Comparison of ENCODE assay signal across 1 cellular context in genomic region chr21:39029086-39029772, GRCh38.
TF ChIP-seq lines count a peak whose summit lies in the region.

No MANE protein-coding gene starts in this region.

TF ChIP-seq in GM23338, 12 proteins besides CTCF, POLR2A, EP300 and RAD21 (continued from another document):
- TF ChIP-seq, protein P1, sequence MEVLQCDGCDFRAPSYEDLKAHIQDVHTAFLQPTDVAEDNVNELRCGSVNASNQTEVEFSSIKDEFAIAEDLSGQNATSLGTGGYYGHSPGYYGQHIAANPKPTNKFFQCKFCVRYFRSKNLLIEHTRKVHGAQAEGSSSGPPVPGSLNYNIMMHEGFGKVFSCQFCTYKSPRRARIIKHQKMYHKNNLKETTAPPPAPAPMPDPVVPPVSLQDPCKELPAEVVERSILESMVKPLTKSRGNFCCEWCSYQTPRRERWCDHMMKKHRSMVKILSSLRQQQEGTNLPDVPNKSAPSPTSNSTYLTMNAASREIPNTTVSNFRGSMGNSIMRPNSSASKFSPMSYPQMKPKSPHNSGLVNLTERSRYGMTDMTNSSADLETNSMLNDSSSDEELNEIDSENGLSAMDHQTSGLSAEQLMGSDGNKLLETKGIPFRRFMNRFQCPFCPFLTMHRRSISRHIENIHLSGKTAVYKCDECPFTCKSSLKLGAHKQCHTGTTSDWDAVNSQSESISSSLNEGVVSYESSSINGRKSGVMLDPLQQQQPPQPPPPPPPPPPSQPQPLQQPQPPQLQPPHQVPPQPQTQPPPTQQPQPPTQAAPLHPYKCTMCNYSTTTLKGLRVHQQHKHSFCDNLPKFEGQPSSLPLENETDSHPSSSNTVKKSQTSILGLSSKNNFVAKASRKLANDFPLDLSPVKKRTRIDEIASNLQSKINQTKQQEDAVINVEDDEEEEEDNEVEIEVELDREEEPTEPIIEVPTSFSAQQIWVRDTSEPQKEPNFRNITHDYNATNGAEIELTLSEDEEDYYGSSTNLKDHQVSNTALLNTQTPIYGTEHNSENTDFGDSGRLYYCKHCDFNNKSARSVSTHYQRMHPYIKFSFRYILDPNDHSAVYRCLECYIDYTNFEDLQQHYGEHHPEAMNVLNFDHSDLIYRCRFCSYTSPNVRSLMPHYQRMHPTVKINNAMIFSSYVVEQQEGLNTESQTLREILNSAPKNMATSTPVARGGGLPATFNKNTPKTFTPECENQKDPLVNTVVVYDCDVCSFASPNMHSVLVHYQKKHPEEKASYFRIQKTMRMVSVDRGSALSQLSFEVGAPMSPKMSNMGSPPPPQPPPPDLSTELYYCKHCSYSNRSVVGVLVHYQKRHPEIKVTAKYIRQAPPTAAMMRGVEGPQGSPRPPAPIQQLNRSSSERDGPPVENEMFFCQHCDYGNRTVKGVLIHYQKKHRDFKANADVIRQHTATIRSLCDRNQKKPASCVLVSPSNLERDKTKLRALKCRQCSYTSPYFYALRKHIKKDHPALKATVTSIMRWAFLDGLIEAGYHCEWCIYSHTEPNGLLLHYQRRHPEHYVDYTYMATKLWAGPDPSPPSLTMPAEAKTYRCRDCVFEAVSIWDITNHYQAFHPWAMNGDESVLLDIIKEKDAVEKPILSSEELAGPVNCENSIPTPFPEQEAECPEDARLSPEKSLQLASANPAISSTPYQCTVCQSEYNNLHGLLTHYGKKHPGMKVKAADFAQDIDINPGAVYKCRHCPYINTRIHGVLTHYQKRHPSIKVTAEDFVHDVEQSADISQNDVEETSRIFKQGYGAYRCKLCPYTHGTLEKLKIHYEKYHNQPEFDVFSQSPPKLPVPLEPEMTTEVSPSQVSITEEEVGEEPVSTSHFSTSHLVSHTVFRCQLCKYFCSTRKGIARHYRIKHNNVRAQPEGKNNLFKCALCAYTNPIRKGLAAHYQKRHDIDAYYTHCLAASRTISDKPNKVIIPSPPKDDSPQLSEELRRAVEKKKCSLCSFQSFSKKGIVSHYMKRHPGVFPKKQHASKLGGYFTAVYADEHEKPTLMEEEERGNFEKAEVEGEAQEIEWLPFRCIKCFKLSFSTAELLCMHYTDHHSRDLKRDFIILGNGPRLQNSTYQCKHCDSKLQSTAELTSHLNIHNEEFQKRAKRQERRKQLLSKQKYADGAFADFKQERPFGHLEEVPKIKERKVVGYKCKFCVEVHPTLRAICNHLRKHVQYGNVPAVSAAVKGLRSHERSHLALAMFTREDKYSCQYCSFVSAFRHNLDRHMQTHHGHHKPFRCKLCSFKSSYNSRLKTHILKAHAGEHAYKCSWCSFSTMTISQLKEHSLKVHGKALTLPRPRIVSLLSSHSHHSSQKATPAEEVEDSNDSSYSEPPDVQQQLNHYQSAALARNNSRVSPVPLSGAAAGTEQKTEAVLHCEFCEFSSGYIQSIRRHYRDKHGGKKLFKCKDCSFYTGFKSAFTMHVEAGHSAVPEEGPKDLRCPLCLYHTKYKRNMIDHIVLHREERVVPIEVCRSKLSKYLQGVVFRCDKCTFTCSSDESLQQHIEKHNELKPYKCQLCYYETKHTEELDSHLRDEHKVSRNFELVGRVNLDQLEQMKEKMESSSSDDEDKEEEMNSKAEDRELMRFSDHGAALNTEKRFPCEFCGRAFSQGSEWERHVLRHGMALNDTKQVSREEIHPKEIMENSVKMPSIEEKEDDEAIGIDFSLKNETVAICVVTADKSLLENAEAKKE (CRISPR knock-in tag; IDR thresholded peaks at IDR 0.05) = no peak
- TF ChIP-seq ZNF114 (CRISPR knock-in tag; IDR thresholded peaks at IDR 0.05) = no peak
- TF ChIP-seq ETS1 (IDR thresholded peaks at IDR 0.05) = no peak
- no peak for TF ChIP-seq EZH2phosphoT487 (IDR thresholded peaks at IDR 0.05; ENCODE audit: unreplicated experiment)
TF ChIP-seq in GM23338: peak in this region for 0.
